26 cellular contexts compared by ENCODE assay signal in the genomic region with DNA sequence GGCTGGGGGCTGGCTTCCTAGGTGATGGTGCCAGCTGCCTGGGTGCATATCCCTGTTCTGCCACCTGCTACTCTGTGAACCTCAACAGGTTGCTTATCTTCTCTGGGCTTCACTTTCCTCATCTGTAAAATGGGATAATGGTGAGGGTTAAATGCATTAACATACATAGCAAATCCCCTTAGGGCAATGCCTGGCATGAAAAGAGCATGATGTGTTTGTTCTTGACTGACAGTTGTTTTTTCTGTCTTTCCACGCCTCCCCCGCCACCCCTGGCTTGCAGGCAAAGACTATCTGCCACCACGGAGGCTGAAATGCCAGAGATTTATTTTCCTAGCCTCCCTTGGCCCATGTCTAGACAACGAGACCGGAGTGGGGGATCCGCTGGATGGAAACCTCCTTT.
A peak's percentile ranks its signal among the peaks of the same experiment; 100 is the strongest.
DNase-seq lines count a peak whose midpoint lies in the region; FAIRE-seq and TF ChIP-seq lines count a peak whose summit lies in the region.
"Had no signal": no experiment of that assay in that cellular context is flagged by ENCODE, and none has a peak within 500 bp of the region (broad histone marks: within the 10 kb centered on the region; RNA-seq: fewer than 3 reads in every experiment).

No MANE protein-coding gene starts in this region.

- no peak overlapping the region for H3K4me3 ChIP-seq in MM.1S (ENCODE audit: low read length)
- H3K4me3 ChIP-seq in neuronal stem cell (ENCODE audit: low read length in 2 of 2), result no peak overlapping the region
- no peak overlapping the region for H3K4me3 ChIP-seq in spleen
- no peak overlapping the region for H3K4me3 ChIP-seq in small intestine (ENCODE audit: low read depth in 1 of 2, low read length in 2 of 2)
- H3K4me3 ChIP-seq: A549, BLaER1, GM12878, GM23248 had no signal

- H3K4me2 ChIP-seq in MM.1S (ENCODE audit: low read depth, low read length) (no peak overlapping the region), neuronal stem cell (ENCODE audit: insufficient read depth, low read length, poor library complexity, severe bottlenecking) (no peak overlapping the region)
- H3K4me2 ChIP-seq: A549, BLaER1 had no signal

- no peak overlapping the region for H4K8ac ChIP-seq in neuronal stem cell (ENCODE audit: low read depth, low read length)

- no peak overlapping the region for H4K91ac ChIP-seq in neuronal stem cell (ENCODE audit: low read depth, low read length, poor library complexity)

- H2AK5ac ChIP-seq in neuronal stem cell (ENCODE audit: low read depth, low read length), result peak overlapping the region; percentile 16

- no peak overlapping the region for H3K18ac ChIP-seq in neuronal stem cell (ENCODE audit: low read length)

- H3F3A ChIP-seq in MM.1S (ENCODE audit: insufficient read depth, low read length), result no peaks in the 10 kb centered on the region

- DNase-seq in Caki2 (ENCODE audit: low read depth), result peak; percentile 63
- DNase-seq in MM.1S, result no peak
- no peak for DNase-seq in neuronal stem cell (ENCODE audit: low spot score)
- DNase-seq in spleen, result peak; percentile 33
- DNase-seq in central memory CD4-positive, alpha-beta T cell, result no peak
- no peak for DNase-seq in AG08396 (ENCODE audit: low spot score)
- DNase-seq in small intestine, result no peak
- DNase-seq: 8988T; ACHN; Caco-2; CD4-positive, CD25-positive, alpha-beta regulatory T cell; CD8-positive, alpha-beta T cell; DMS 273 treated with DMSO at 0.1 percent for 48 hours; DMS79; EL; GDM1; GM23248; H7; HCEC 1CT had no signal

- H3K27ac ChIP-seq in MM.1S (ENCODE audit: low read length) (no peak overlapping the region), neuronal stem cell (replicated peaks; ENCODE audit: low read length) (no peak overlapping the region), spleen (no peak overlapping the region), small intestine (ENCODE audit: low read depth in 1 of 2, low read length in 1 of 2) (no peak overlapping the region)
- H3K27ac ChIP-seq: A549, BLaER1, C4-2B, GM23248 had no signal

- no peak overlapping the region for H2BK120ac ChIP-seq in neuronal stem cell (ENCODE audit: low read depth, low read length)

- H2BK12ac ChIP-seq in neuronal stem cell (ENCODE audit: low read length), result no peak overlapping the region

- H3K4me1 ChIP-seq in MM.1S (ENCODE audit: low read length) (peaks cover 25% of the 10 kb centered on the region), neuronal stem cell (ENCODE audit: control insufficient read depth in 2 of 2, insufficient read depth in 1 of 2, low read depth in 1 of 2, low read length in 2 of 2) (peaks cover 0 to 17% of the 10 kb centered on the region in 2 donors), spleen (no peaks in the 10 kb centered on the region), small intestine (ENCODE audit: control insufficient read depth in 2 of 2, insufficient read depth in 1 of 2, low read depth in 1 of 2, low read length in 1 of 2) (no peaks in the 10 kb centered on the region)

- no peak overlapping the region for H3K23ac ChIP-seq in neuronal stem cell (ENCODE audit: low read depth, low read length, poor library complexity)

- no peak overlapping the region for H2BK15ac ChIP-seq in neuronal stem cell (ENCODE audit: low read length)

- in situ Hi-C loops in Caki2 (cut with HindIII; ENCODE audit: low pct_unique_long_range_greater_than_20kb, low sequenced_read_pairs), result loop anchor here (10.0 kb wide), 1 partner anchor 89 kb away; no protein-coding TSS in a partner anchor

- no peaks in the 10 kb centered on the region for H4K20me1 ChIP-seq in MM.1S (ENCODE audit: insufficient read depth, low read length)
- H4K20me1 ChIP-seq: BLaER1 had no signal

- no peak for TF ChIP-seq POLR2A in spleen (IDR thresholded peaks at IDR 0.05)

- TF ChIP-seq CTCF in MM.1S (IDR thresholded peaks at IDR 0.05; ENCODE audit: low read length) (no peak), spleen (IDR thresholded peaks at IDR 0.05 in 8 of 11, conservative IDR thresholded peaks at IDR 0.05 in 3 of 11) (no peak)

- no peaks in the 10 kb centered on the region for H3K27me3 ChIP-seq in MM.1S (replicated peaks; ENCODE audit: insufficient read depth, low read length)
- H3K27me3 ChIP-seq in neuronal stem cell (ENCODE audit: control insufficient read depth in 3 of 3, insufficient read depth in 3 of 3, low read depth in 1 of 3, low read length in 3 of 3), result no peaks in the 10 kb centered on the region
- peaks cover 0 to 71% (median 11%) of the 10 kb centered on the region in 7 donors for H3K27me3 ChIP-seq in spleen (replicated peaks in 1 of 7)
- H3K27me3 ChIP-seq in small intestine (ENCODE audit: control insufficient read depth in 2 of 2, insufficient read depth in 2 of 2, low read length in 2 of 2), result peaks cover 0 to 7% of the 10 kb centered on the region in 2 donors
- H3K27me3 ChIP-seq: BLaER1 had no signal

- no CpG with 5 or more reads among the region's 6 CpGs for whole genome bisulfite sequencing in neuronal stem cell (ENCODE audit: extremely low coverage in 2 of 2, insufficient read length in 2 of 2, insufficient replicate concordance in 1 of 2), 2 donors
- WGBS in spleen, 5 donors, result 49 to 88% (median 52%) methylated on average over 5 to 6 of the region's 6 CpGs
- WGBS in small intestine, 3 donors, result 33 to 48% (median 46%) methylated on average over 6 of the region's 6 CpGs

- H3K79me2 ChIP-seq in MM.1S (ENCODE audit: low read length), result no peaks in the 10 kb centered on the region

- intact Hi-C loops in spleen (cut with DNase I; ENCODE audit: low total_unique reads), result no loop called here

- no peaks in the 10 kb centered on the region for H3K9me3 ChIP-seq in MM.1S (replicated peaks; ENCODE audit: insufficient read depth, low read length)
- no peaks in the 10 kb centered on the region for H3K9me3 ChIP-seq in neuronal stem cell (replicated peaks in 1 of 2; ENCODE audit: control insufficient read depth in 2 of 2, insufficient read depth in 1 of 2, low read depth in 1 of 2, low read length in 2 of 2)
- no peaks in the 10 kb centered on the region for H3K9me3 ChIP-seq in spleen
- H3K9me3 ChIP-seq in small intestine (ENCODE audit: control insufficient read depth, low read depth), result no peaks in the 10 kb centered on the region
- H3K9me3 ChIP-seq: A549, BLaER1, Caco-2 had no signal

- no peak for FAIRE-seq in small intestine (lab: Jason Lieb, UNC)
- FAIRE-seq: A549, D721Med, GM12878, GM19239, H1 had no signal

- 0 out of 2 replicates have a peak overlapping the region, but pooled peaks have one; percentile 1 for H2AFZ ChIP-seq in MM.1S (ENCODE audit: low read length)
- no peak overlapping the region for H2AFZ ChIP-seq in neuronal stem cell (ENCODE audit: low read length)
- H2AFZ ChIP-seq: GM23248 had no signal

- no peak overlapping the region for H2BK5ac ChIP-seq in neuronal stem cell (ENCODE audit: low read length)

- H3K14ac ChIP-seq in neuronal stem cell (ENCODE audit: low read length), result no peak overlapping the region

- H3K9me2 ChIP-seq in MM.1S (replicated peaks; ENCODE audit: insufficient read depth, low read length), result no peaks in the 10 kb centered on the region

- H3K79me1 ChIP-seq in neuronal stem cell (ENCODE audit: low read depth, low read length), result no peaks in the 10 kb centered on the region

- H3K4ac ChIP-seq in neuronal stem cell (ENCODE audit: low read length), result no peak overlapping the region

- H3K9ac ChIP-seq in MM.1S (ENCODE audit: low read length) (no peak overlapping the region), neuronal stem cell (ENCODE audit: low read depth, low read length, poor library complexity) (no peak overlapping the region)
- H3K9ac ChIP-seq: BLaER1, GM23248 had no signal

- H3K36me3 ChIP-seq in MM.1S (replicated peaks; ENCODE audit: insufficient read depth, low read length), result no peaks in the 10 kb centered on the region
- no peaks in the 10 kb centered on the region for H3K36me3 ChIP-seq in neuronal stem cell (replicated peaks in 1 of 2; ENCODE audit: control insufficient read depth in 2 of 2, insufficient read depth in 2 of 2, low read length in 2 of 2)
- H3K36me3 ChIP-seq in spleen, result no peaks in the 10 kb centered on the region
- H3K36me3 ChIP-seq in small intestine (ENCODE audit: control insufficient read depth in 2 of 2, insufficient read depth in 2 of 2, low read length in 2 of 2), result no peaks in the 10 kb centered on the region
- H3K36me3 ChIP-seq: BLaER1 had no signal

Comparison
In these comparisons a context has a peak if more than half of its experiments do, and no peak if none do; other contexts are left out.
1. DNase-seq: peak in Caki2 (single experiment) and spleen (single experiment); none in MM.1S (single experiment), neuronal stem cell (single experiment), central memory CD4-positive, alpha-beta T cell (single experiment), AG08396 (single experiment) and small intestine (single experiment).